In genomic region chr2:160538559-160539355, GRCh38 we compare ENCODE assay signal across 1 cellular context.
A peak's percentile ranks its signal among the peaks of the same experiment; 100 is the strongest.
TF ChIP-seq lines count a peak whose summit lies in the region.

No MANE protein-coding gene starts in this region.

TF ChIP-seq in HepG2, 621 proteins besides CTCF, POLR2A, EP300 and RAD21:
- peak; percentile 30; the same call in 1 of the 2 replicates for TF ChIP-seq FOXA3 (CRISPR knock-in tag; IDR thresholded peaks at IDR 0.05)
- no peak for TF ChIP-seq TEF (CRISPR knock-in tag; IDR thresholded peaks at IDR 0.05)
- no peak for TF ChIP-seq ZNF747 (CRISPR knock-in tag; IDR thresholded peaks at IDR 0.05; ENCODE audit: borderline replicate concordance)
- TF ChIP-seq CCDC6 (CRISPR knock-in tag; IDR thresholded peaks at IDR 0.05): no peak
- no peak for TF ChIP-seq IRF9 (CRISPR knock-in tag; IDR thresholded peaks at IDR 0.05; ENCODE audit: borderline replicate concordance)
- no peak for TF ChIP-seq RAD51 (IDR thresholded peaks at IDR 0.05; ENCODE audit: borderline replicate concordance)
